8 cellular contexts compared by ENCODE assay signal in genomic region chr5:157744055-157745011, GRCh38. TPM values are rescaled to one million over a fixed set of nuclear protein-coding genes. Genes with fewer than 3 reads are reported as not detected.
A peak's percentile ranks its signal among the peaks of the same experiment; 100 is the strongest.
DNase-seq lines count a peak whose midpoint lies in the region; ATAC-seq and TF ChIP-seq lines count a peak whose summit lies in the region.

No MANE protein-coding gene starts in this region.

- no peaks in the 10 kb centered on the region for H3K27me3 ChIP-seq in tibial nerve

- peak overlapping the region in 2 of 4 donors; percentile 72 to 73 for H3K27ac ChIP-seq in tibial nerve

- peak; percentile 10 for ATAC-seq in GM18517 (IDR thresholded peaks at IDR 0.05; ENCODE audit: unreplicated experiment)
- ATAC-seq in HG03103 (IDR thresholded peaks at IDR 0.05; ENCODE audit: low read depth, unreplicated experiment) = peak; percentile 19
- no peak for ATAC-seq in HG03139 (IDR thresholded peaks at IDR 0.05; ENCODE audit: unreplicated experiment)

- no peaks in the 10 kb centered on the region for H3K9me3 ChIP-seq in tibial nerve

- peaks cover 2% of the 10 kb centered on the region for H3K27me3 Mint-ChIP-seq in mesothelial cell of epicardium (ENCODE audit: low read depth)

- H3K36me3 ChIP-seq in tibial nerve = peaks cover 0 to 11% (median 0%) of the 10 kb centered on the region in 3 donors

- no peaks in the 10 kb centered on the region for H3K36me3 Mint-ChIP-seq in mesothelial cell of epicardium

- H3K4me3 Mint-ChIP-seq in mesothelial cell of epicardium = peak overlapping the region; percentile 91

- 8 to 10% methylated on average over 35 to 43 of the region's 55 CpGs for WGBS in tibial nerve, 2 donors

- no peak overlapping the region for H3K27ac Mint-ChIP-seq in mesothelial cell of epicardium

- H3K4me3 ChIP-seq in AG04449 (ENCODE audit: low read depth, low read length) (peak overlapping the region; percentile 80), tibial nerve (peak overlapping the region; percentile 53 to 86 (median 69))

- POLR2A ChIA-PET in AG04449 (lab: Yijun Ruan, JAX) = interaction anchor here (0.6 to 0.9 kb wide), 2 partner anchors 31 to 186 kb away, joined by 3 to 4 read pairs; no protein-coding TSS in a partner anchor

- no peak for TF ChIP-seq EP300 in tibial nerve (IDR thresholded peaks at IDR 0.05)

- peaks cover 0 to 20% (median 7%) of the 10 kb centered on the region in 4 donors for H3K4me1 ChIP-seq in tibial nerve

- CTCF ChIA-PET in AG04449 (lab: Yijun Ruan, JAX) = interaction anchor here (0.5 to 16.3 kb wide), 43 partner anchors 7 to 1388 kb away, joined by 3 to 242 read pairs (median 9); partner anchors contain the start of genes C5orf52 and THG1L

- peaks cover 14% of the 10 kb centered on the region for H3K4me1 Mint-ChIP-seq in mesothelial cell of epicardium

- no peaks in the 10 kb centered on the region for H3K9me3 Mint-ChIP-seq in mesothelial cell of epicardium

- DNase-seq in AG04449 (ENCODE audit: low read depth, low spot score) = no peak
- peak in 3 of 5 experiments; percentile 7 to 35 (median 14) for DNase-seq in T-helper 2 cell
- peak; percentile 5 for DNase-seq in effector CD8-positive, alpha-beta T cell (lab: John Stamatoyannopoulos, UW)
- DNase-seq in mesothelial cell of epicardium (ENCODE audit: low spot score in 2 of 2, unreplicated experiment in 2 of 2) = peak; percentile 27 to 43
- no peak for DNase-seq in tibial nerve (ENCODE audit: low spot score in 2 of 2)

- TF ChIP-seq POLR2A in tibial nerve (IDR thresholded peaks at IDR 0.05) = no peak

- no peak for TF ChIP-seq CTCF in AG04449 (IDR thresholded peaks at IDR 0.05; ENCODE audit: insufficient read depth, low read length, missing control alignments)
- TF ChIP-seq CTCF in mesothelial cell of epicardium (IDR thresholded peaks at IDR 0.05; ENCODE audit: unreplicated experiment) = no peak
- no peak for TF ChIP-seq CTCF in tibial nerve (IDR thresholded peaks at IDR 0.05)

RNA-seq across cellular contexts. Expression of gene LSM11, which starts 0.8 kb away (rescaled TPM):
- total RNA-seq in mesothelial cell of epicardium (5.2 to 6.0 TPM (median 5.6 TPM) in 3 replicates), tibial nerve (1 to 10 TPM; 2.1 to 4.2 (median 3.6) TPM)

RNA-seq across cellular contexts. Expression of gene THG1L, which starts 13.1 kb away (rescaled TPM):
- total RNA-seq in mesothelial cell of epicardium (17.8 to 19.2 TPM (median 18.0 TPM) in 3 replicates), tibial nerve (10 to 100 TPM in 2 of 4 donors, 1 to 10 TPM in 2; 4.9 to 11.5 (median 9.2) TPM)

Comparison
In these comparisons a context has a peak if more than half of its experiments do, and no peak if none do; other contexts are left out.
1. DNase-seq: peak in T-helper 2 cell (3 of 5), effector CD8-positive, alpha-beta T cell (single experiment) and mesothelial cell of epicardium (2 of 2); none in AG04449 (single experiment) and tibial nerve (0 of 2).